10 cellular contexts compared by ENCODE assay signal in the genomic region with DNA sequence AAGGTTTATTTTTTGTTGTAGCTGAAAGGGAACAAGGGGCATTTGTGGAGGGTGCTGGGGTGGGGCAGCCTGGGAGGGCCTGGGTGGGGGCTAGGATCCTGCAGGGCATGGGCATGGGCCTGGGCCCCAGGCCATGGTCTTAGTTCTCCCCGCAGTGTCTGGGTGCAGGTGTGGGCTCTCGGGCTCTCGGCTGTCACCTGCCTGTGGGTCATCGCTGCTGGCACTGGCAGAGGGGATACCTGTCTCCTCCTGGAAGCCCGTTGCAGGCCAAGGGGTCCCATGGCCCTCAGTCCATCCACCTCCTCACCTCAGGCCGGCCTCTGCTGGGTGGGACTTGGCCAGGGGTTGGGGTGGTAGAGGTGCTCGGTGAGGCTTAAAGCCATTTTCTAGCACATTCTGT.
"Had no signal": no experiment of that assay in that cellular context is flagged by ENCODE, and none has a peak within 500 bp of the region (broad histone marks: within the 10 kb centered on the region; RNA-seq: fewer than 3 reads in every experiment).

No MANE protein-coding gene starts in this region.

- H3K4me3 Mint-ChIP-seq: GM23338, H9, HFFc6 had no signal

- H3K27ac ChIP-seq: GM23248 had no signal

- H3K4me3 ChIP-seq: GM23248, GM23338, HAP-1 had no signal

- H3K9ac ChIP-seq: GM23248 had no signal

- ATAC-seq: GM23338, HCT116 had no signal

- DNase-seq: GM23248, GOT3, H9, HCEC 1CT, HFFc6 had no signal

- H3K27ac Mint-ChIP-seq: GM23338, HFFc6 had no signal

- H3K9me3 Mint-ChIP-seq: GM23338, H9, HFFc6 had no signal

- H3K4me1 ChIP-seq: HAP-1 had no signal

- H3K9me3 ChIP-seq: HAP-1 had no signal

- FAIRE-seq: H1, H54 had no signal

- H2AFZ ChIP-seq: GM23248, GM23338 had no signal

- H3K4me1 Mint-ChIP-seq: GM23338, H9 had no signal

- H3K4me2 ChIP-seq: GM23338 had no signal
